In the genomic region with DNA sequence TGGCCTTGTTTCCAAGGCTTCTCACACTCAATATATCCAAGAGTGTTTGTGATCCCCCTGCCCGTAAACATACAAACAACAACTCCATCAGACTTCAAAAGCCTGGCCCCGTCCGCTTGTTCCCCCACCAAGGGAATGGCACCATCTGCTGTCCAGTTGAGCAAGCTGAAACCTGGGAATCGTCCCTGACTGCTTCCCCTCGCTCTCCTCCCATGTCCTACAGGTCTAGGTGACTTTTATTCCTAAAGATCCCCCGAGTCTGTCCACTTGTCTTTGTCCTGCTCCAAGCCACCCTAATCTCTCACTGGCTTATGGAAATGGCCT, we compare ENCODE assay signal across 1 cellular context.
TF ChIP-seq lines count a peak whose summit lies in the region.

No MANE protein-coding gene starts in this region.

TF ChIP-seq in WTC11, 78 proteins besides CTCF, POLR2A, EP300 and RAD21 (continued from another document):
- TF ChIP-seq, protein P1, sequence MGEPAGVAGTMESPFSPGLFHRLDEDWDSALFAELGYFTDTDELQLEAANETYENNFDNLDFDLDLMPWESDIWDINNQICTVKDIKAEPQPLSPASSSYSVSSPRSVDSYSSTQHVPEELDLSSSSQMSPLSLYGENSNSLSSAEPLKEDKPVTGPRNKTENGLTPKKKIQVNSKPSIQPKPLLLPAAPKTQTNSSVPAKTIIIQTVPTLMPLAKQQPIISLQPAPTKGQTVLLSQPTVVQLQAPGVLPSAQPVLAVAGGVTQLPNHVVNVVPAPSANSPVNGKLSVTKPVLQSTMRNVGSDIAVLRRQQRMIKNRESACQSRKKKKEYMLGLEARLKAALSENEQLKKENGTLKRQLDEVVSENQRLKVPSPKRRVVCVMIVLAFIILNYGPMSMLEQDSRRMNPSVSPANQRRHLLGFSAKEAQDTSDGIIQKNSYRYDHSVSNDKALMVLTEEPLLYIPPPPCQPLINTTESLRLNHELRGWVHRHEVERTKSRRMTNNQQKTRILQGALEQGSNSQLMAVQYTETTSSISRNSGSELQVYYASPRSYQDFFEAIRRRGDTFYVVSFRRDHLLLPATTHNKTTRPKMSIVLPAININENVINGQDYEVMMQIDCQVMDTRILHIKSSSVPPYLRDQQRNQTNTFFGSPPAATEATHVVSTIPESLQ (CRISPR knock-in tag; IDR thresholded peaks at IDR 0.05), result no peak
